ENCODE assay signal across 11 cellular contexts in genomic region chr12:12507121-12507520, GRCh38. TPM values are rescaled to one million over a fixed set of nuclear protein-coding genes. Genes with fewer than 3 reads are reported as not detected.
A peak's percentile ranks its signal among the peaks of the same experiment; 100 is the strongest.
DNase-seq lines count a peak whose midpoint lies in the region; ATAC-seq and TF ChIP-seq lines count a peak whose summit lies in the region.
"Had no signal": no experiment of that assay in that cellular context is flagged by ENCODE, and none has a peak within 500 bp of the region (broad histone marks: within the 10 kb centered on the region; RNA-seq: fewer than 3 reads in every experiment).

No MANE protein-coding gene starts in this region.

- H3K9me3 ChIP-seq in BLaER1: no peaks in the 10 kb centered on the region

- H3K4me1 ChIP-seq in BLaER1: peaks cover 24% of the 10 kb centered on the region

- peak overlapping the region; percentile 58 for H3K4me2 ChIP-seq in BLaER1

- no peak overlapping the region for H3K27ac ChIP-seq in BLaER1
- peak overlapping the region in 47 of 59 donors; percentile 17 to 98 (median 88) for H3K27ac ChIP-seq in dorsolateral prefrontal cortex

- intact Hi-C loops in dorsolateral prefrontal cortex (cut with DNase I): loop anchor here in 1 of 2 donors (10.0 kb wide), 1 partner anchor 108 kb away; the partner anchor contains the start of gene CREBL2

- H4K20me1 ChIP-seq in BLaER1: 0 out of 2 replicates have a peak, but pooled peaks cover 5% of the 10 kb centered on the region

- ATAC-seq in GM21515 (IDR thresholded peaks at IDR 0.05; ENCODE audit: unreplicated experiment): no peak

- H3K36me3 ChIP-seq in BLaER1: no peaks in the 10 kb centered on the region

- no peak overlapping the region for H3K9ac ChIP-seq in BLaER1

- no peak overlapping the region for H3K4me3 ChIP-seq in BLaER1
- peak overlapping the region in 10 of 59 donors; percentile 3 to 55 (median 42) for H3K4me3 ChIP-seq in dorsolateral prefrontal cortex

- no peak for TF ChIP-seq CTCF in dorsolateral prefrontal cortex (IDR thresholded peaks at IDR 0.05 in 54 of 56, conservative IDR thresholded peaks at IDR 0.05 in 2 of 56; ENCODE audit: low read depth in 1 of 56, partially characterized antibody in 56 of 56)

- H3K27me3 ChIP-seq in BLaER1: no peaks in the 10 kb centered on the region
- H3K27me3 ChIP-seq in dorsolateral prefrontal cortex: no peaks in the 10 kb centered on the region

- DNase-seq in EH (ENCODE audit: low read depth): peak; percentile 47
- DNase-seq in dorsolateral prefrontal cortex: no peak
- peak; percentile 16 for DNase-seq in retina
- no peak for DNase-seq in NCI-H187 treated with DMSO at 0.1 percent for 48 hours (lab: John Stamatoyannopoulos, UW)
- DNase-seq in stimulated activated CD4-positive, alpha-beta T cell treated with anti-CD3 and anti-CD28 coated beads, Interleukin-12 subunit alpha, Interleukin-12 subunit beta, amount 100 ng/mL, for 4 hours: no peak
- DNase-seq: COR-L47; NCI-H2107; stimulated activated CD4-positive, alpha-beta T cell treated with anti-CD3 and anti-CD28 coated beads, Interleukin-4, amount 100 ng/mL, for 24 hours; stimulated activated naive CD4-positive, alpha-beta T cell treated with Interleukin-2 at 50 U/mL for 16 hours had no signal

RNA-seq across cellular contexts. Expression of gene DUSP16, which starts 55.5 kb away (rescaled TPM):
- 10 to 100 TPM; 12.2 to 57.9 (median 21.4) TPM for total RNA-seq in dorsolateral prefrontal cortex

Comparison
In these comparisons a context has a peak if more than half of its experiments do, and no peak if none do; other contexts are left out.
1. DNase-seq: peak in EH (single experiment) and retina (single experiment); none in dorsolateral prefrontal cortex (0 of 10), NCI-H187 treated with DMSO at 0.1 percent for 48 hours (single experiment) and stimulated activated CD4-positive, alpha-beta T cell treated with anti-CD3 and anti-CD28 coated beads, Interleukin-12 subunit alpha, Interleukin-12 subunit beta, amount 100 ng/mL, for 4 hours (single experiment).